Comparison of ENCODE assay signal across 1 cellular context in genomic region chr13:49936085-49936942, GRCh38.
TF ChIP-seq lines count a peak whose summit lies in the region.

SPRYD7 (minus strand) TSS chr13:49936340; CDS start chr13:49936235, 105 bp downstream.

TF ChIP-seq in GM12878, 131 proteins besides CTCF, POLR2A, EP300 and RAD21 (continued from another document and continues in another):
- TF ChIP-seq MLLT1 (IDR thresholded peaks at IDR 0.05), result 0 out of 2 replicates have a peak, but pooled peaks have one; percentile 30
- TF ChIP-seq CBFB (IDR thresholded peaks at IDR 0.05; ENCODE audit: low read depth), result no peak
- TF ChIP-seq BACH1 (IDR thresholded peaks at IDR 0.05; ENCODE audit: borderline replicate concordance), result no peak
- peak; percentile 85; the same call in 1 of the 2 replicates for TF ChIP-seq CBX5 (IDR thresholded peaks at IDR 0.05; ENCODE audit: low read depth)
- TF ChIP-seq ATF2 (IDR thresholded peaks at IDR 0.05; ENCODE audit: low read length), result no peak
- peak; percentile 56; the same call in 1 of the 2 replicates for TF ChIP-seq TCF12 (IDR thresholded peaks at IDR 0.05; ENCODE audit: low read depth, low read length)
- TF ChIP-seq SREBF1 (IDR thresholded peaks at IDR 0.05; ENCODE audit: low read length), result no peak
- peak; percentile 38; the same call in 1 of the 2 replicates for TF ChIP-seq DPF2 (IDR thresholded peaks at IDR 0.05)
- TF ChIP-seq ZNF217 (IDR thresholded peaks at IDR 0.05), result 0 out of 2 replicates have a peak, but pooled peaks have one; percentile 24
- TF ChIP-seq ZNF207 (IDR thresholded peaks at IDR 0.05; ENCODE audit: borderline replicate concordance), result 0 out of 2 replicates have a peak, but pooled peaks have one; percentile 78
- TF ChIP-seq IRF4 (IDR thresholded peaks at IDR 0.05; ENCODE audit: low read depth, low read length), result 0 out of 2 replicates have a peak, but pooled peaks have one; percentile 32
- TF ChIP-seq BHLHE40 (IDR thresholded peaks at IDR 0.05; ENCODE audit: borderline replicate concordance in 1 of 2, low read depth in 2 of 2, low read length in 1 of 2), result peak; percentile 49 to 69; a peak in 3 of 4 replicates
- peak; percentile 93 for TF ChIP-seq NRF1 (conservative IDR thresholded peaks at IDR 0.05; ENCODE audit: low read depth, low read length)
- 0 out of 2 replicates have a peak, but pooled peaks have one; percentile 33 for TF ChIP-seq TCF3 (IDR thresholded peaks at IDR 0.05; ENCODE audit: borderline replicate concordance, insufficient read depth, low read depth, low read length)
- 0 out of 2 replicates have a peak, but pooled peaks have one; percentile 65 for TF ChIP-seq ZBTB33 (IDR thresholded peaks at IDR 0.05)
- TF ChIP-seq E2F8 (IDR thresholded peaks at IDR 0.05; ENCODE audit: low read depth, partially characterized antibody), result no peak
- TF ChIP-seq NFIC (IDR thresholded peaks at IDR 0.05; ENCODE audit: low read depth, low read length), result no peak
- TF ChIP-seq MEF2A (IDR thresholded peaks at IDR 0.05; ENCODE audit: insufficient read depth, low read depth, low read length), result 0 out of 2 replicates have a peak, but pooled peaks have one; percentile 60
- TF ChIP-seq SMC3 (IDR thresholded peaks at IDR 0.05; ENCODE audit: borderline replicate concordance, low read length), result peak; percentile 19; the same call in 1 of the 2 replicates
- peak; percentile 25; the same call in 1 of the 2 replicates for TF ChIP-seq EED (IDR thresholded peaks at IDR 0.05; ENCODE audit: low read depth)
- TF ChIP-seq TBL1XR1 (IDR thresholded peaks at IDR 0.05; ENCODE audit: low read depth, low read length), result 0 out of 2 replicates have a peak, but pooled peaks have one; percentile 24
- peak; percentile 43 for TF ChIP-seq RELA (IDR thresholded peaks at IDR 0.05; ENCODE audit: borderline replicate concordance, partially characterized antibody)
- TF ChIP-seq CHD2 (IDR thresholded peaks at IDR 0.05; ENCODE audit: borderline replicate concordance, low read depth, low read length), result 0 out of 2 replicates have a peak, but pooled peaks have one; percentile 57
- peak; percentile 69 for TF ChIP-seq YY1 (IDR thresholded peaks at IDR 0.05; ENCODE audit: low read depth, low read length)
- TF ChIP-seq ATF7 (IDR thresholded peaks at IDR 0.05; ENCODE audit: low read depth), result 0 out of 2 replicates have a peak, but pooled peaks have one; percentile 44
- TF ChIP-seq SMARCA5 (IDR thresholded peaks at IDR 0.05), result peak; percentile 95
- no peak for TF ChIP-seq IRF3 (IDR thresholded peaks at IDR 0.05)
- no peak for TF ChIP-seq MYB (IDR thresholded peaks at IDR 0.05; ENCODE audit: borderline replicate concordance, low read depth, low read length)
- peak; percentile 36; the same call in 1 of the 2 replicates for TF ChIP-seq POLR2AphosphoS5 (IDR thresholded peaks at IDR 0.05; ENCODE audit: low read length)
- peak; percentile 77 for TF ChIP-seq GATAD2B (conservative IDR thresholded peaks at IDR 0.05; ENCODE audit: low read depth)
- TF ChIP-seq HSF1 (IDR thresholded peaks at IDR 0.05; ENCODE audit: low read depth, low read length), result peak; percentile 26; the same call in 1 of the 2 replicates
- TF ChIP-seq LARP7 (IDR thresholded peaks at IDR 0.05), result peak; percentile 54; the same call in 1 of the 2 replicates
- peak; percentile 4; the same call in 1 of the 2 replicates for TF ChIP-seq SPI1 (IDR thresholded peaks at IDR 0.05; ENCODE audit: borderline replicate concordance, insufficient read depth, low read depth, low read length)
- peak; percentile 34 for TF ChIP-seq MYC (IDR thresholded peaks at IDR 0.05; ENCODE audit: insufficient read depth, insufficient read length, insufficient replicate concordance, low read length, severe bottlenecking)
- TF ChIP-seq CREB1 (IDR thresholded peaks at IDR 0.05; ENCODE audit: low read depth), result peak; percentile 24
- peak; percentile 73; the same call in 1 of the 2 replicates for TF ChIP-seq PAX5 (IDR thresholded peaks at IDR 0.05; ENCODE audit: borderline replicate concordance, low read depth, low read length)
- TF ChIP-seq MAX (IDR thresholded peaks at IDR 0.05; ENCODE audit: low read depth, low read length), result peak; percentile 83
- peak; percentile 37 to 38; a peak in 2 of 4 replicates for TF ChIP-seq IKZF2 (IDR thresholded peaks at IDR 0.05)
- no peak for TF ChIP-seq ESRRA (IDR thresholded peaks at IDR 0.05; ENCODE audit: low read length)
- TF ChIP-seq SMAD1 (IDR thresholded peaks at IDR 0.05; ENCODE audit: low read depth, partially characterized antibody), result peak; percentile 51
- peak; percentile 85 for TF ChIP-seq PBX3 (IDR thresholded peaks at IDR 0.05; ENCODE audit: insufficient replicate concordance, low read depth, low read length)
- TF ChIP-seq ATF3 (IDR thresholded peaks at IDR 0.05; ENCODE audit: borderline replicate concordance, extremely low read depth, low read depth, low read length), result no peak
- 0 out of 2 replicates have a peak, but pooled peaks have one; percentile 7 for TF ChIP-seq ZNF384 (IDR thresholded peaks at IDR 0.05; ENCODE audit: borderline replicate concordance, low read depth, low read length)
- TF ChIP-seq HDGF (IDR thresholded peaks at IDR 0.05), result peak; percentile 87; the same call in 1 of the 2 replicates
- TF ChIP-seq BCL3 (IDR thresholded peaks at IDR 0.05; ENCODE audit: borderline replicate concordance, insufficient read depth, low read depth, low read length, poor library complexity, severe bottlenecking), result peak; percentile 26
- TF ChIP-seq NR2C1 (IDR thresholded peaks at IDR 0.05), result no peak
- peak; percentile 56; the same call in 1 of the 2 replicates for TF ChIP-seq HCFC1 (IDR thresholded peaks at IDR 0.05; ENCODE audit: low read length)
- peak; percentile 80 for TF ChIP-seq RELB (IDR thresholded peaks at IDR 0.05; ENCODE audit: low read depth)
- peak; percentile 82; the same call in 1 of the 2 replicates for TF ChIP-seq NBN (IDR thresholded peaks at IDR 0.05)
- TF ChIP-seq SMAD5 (IDR thresholded peaks at IDR 0.05; ENCODE audit: low read depth), result peak; percentile 52; the same call in 1 of the 2 replicates
